ENCODE assay signal across 1 cellular context in genomic region chr7:155619634-155620271, GRCh38.
TF ChIP-seq lines count a peak whose summit lies in the region.

No MANE protein-coding gene starts in this region.

TF ChIP-seq in HepG2, 621 proteins besides CTCF, POLR2A, EP300 and RAD21 (continued from another document and continues in another):
- no peak for TF ChIP-seq SNAI1 (CRISPR knock-in tag; IDR thresholded peaks at IDR 0.05; ENCODE audit: borderline replicate concordance)
- TF ChIP-seq ZNF652 (CRISPR knock-in tag; IDR thresholded peaks at IDR 0.05; ENCODE audit: borderline replicate concordance, low read depth), result no peak
- TF ChIP-seq ZNF383 (CRISPR knock-in tag; IDR thresholded peaks at IDR 0.05; ENCODE audit: borderline replicate concordance), result no peak
- no peak for TF ChIP-seq PHF20 (CRISPR knock-in tag; IDR thresholded peaks at IDR 0.05)
- TF ChIP-seq ZNF672 (CRISPR knock-in tag; IDR thresholded peaks at IDR 0.05), result no peak
- no peak for TF ChIP-seq AKAP8 (CRISPR knock-in tag; IDR thresholded peaks at IDR 0.05)
- no peak for TF ChIP-seq CSRNP2 (CRISPR knock-in tag; conservative IDR thresholded peaks at IDR 0.05; ENCODE audit: low read depth)
- TF ChIP-seq ZNF776 (CRISPR knock-in tag; IDR thresholded peaks at IDR 0.05), result no peak
- TF ChIP-seq ZNF574 (CRISPR knock-in tag; IDR thresholded peaks at IDR 0.05), result no peak; the same call in 1 of the 2 replicates
- TF ChIP-seq SP4 (CRISPR knock-in tag; IDR thresholded peaks at IDR 0.05), result no peak
- no peak for TF ChIP-seq RBM39 (IDR thresholded peaks at IDR 0.05; ENCODE audit: low read depth, low read length, poor library complexity, severe bottlenecking)
- TF ChIP-seq ZFP36L2 (CRISPR knock-in tag; IDR thresholded peaks at IDR 0.05), result no peak
- TF ChIP-seq GATAD1 (CRISPR knock-in tag; IDR thresholded peaks at IDR 0.05), result no peak
- no peak for TF ChIP-seq ZNF33A (CRISPR knock-in tag; IDR thresholded peaks at IDR 0.05; ENCODE audit: borderline replicate concordance)
- 0 out of 4 replicates have a peak, but pooled peaks of 1 of the 2 experiments have one; percentile 23 for TF ChIP-seq NR2F1 (CRISPR knock-in tag; IDR thresholded peaks at IDR 0.05)
- TF ChIP-seq ZNF644 (CRISPR knock-in tag; IDR thresholded peaks at IDR 0.05; ENCODE audit: low read depth), result peak; percentile 27; the same call in 1 of the 2 replicates
- TF ChIP-seq HMGXB4 (CRISPR knock-in tag; IDR thresholded peaks at IDR 0.05; ENCODE audit: borderline replicate concordance in 1 of 2, low read depth in 1 of 2), result no peak
- no peak for TF ChIP-seq ZSCAN9 (CRISPR knock-in tag; IDR thresholded peaks at IDR 0.05; ENCODE audit: borderline replicate concordance)
- no peak for TF ChIP-seq CEBPZ (IDR thresholded peaks at IDR 0.05; ENCODE audit: low read length)
- no peak for TF ChIP-seq ZBED4 (CRISPR knock-in tag; IDR thresholded peaks at IDR 0.05; ENCODE audit: borderline replicate concordance)
- TF ChIP-seq HBP1 (CRISPR knock-in tag; IDR thresholded peaks at IDR 0.05; ENCODE audit: low read depth), result no peak
- no peak for TF ChIP-seq NPAS2 (CRISPR knock-in tag; IDR thresholded peaks at IDR 0.05; ENCODE audit: borderline replicate concordance)
- TF ChIP-seq NFAT5 (CRISPR knock-in tag; IDR thresholded peaks at IDR 0.05), result no peak
- TF ChIP-seq SPEN (CRISPR knock-in tag; IDR thresholded peaks at IDR 0.05; ENCODE audit: low read depth), result no peak
- peak; percentile 91; the same call in 1 of the 2 replicates for TF ChIP-seq ZBTB4 (CRISPR knock-in tag; IDR thresholded peaks at IDR 0.05; ENCODE audit: borderline replicate concordance)
- TF ChIP-seq NFE2L2 (IDR thresholded peaks at IDR 0.05; ENCODE audit: low read length), result no peak
- TF ChIP-seq ZNF576 (CRISPR knock-in tag; IDR thresholded peaks at IDR 0.05), result no peak
- no peak for TF ChIP-seq ZNF10 (CRISPR knock-in tag; IDR thresholded peaks at IDR 0.05; ENCODE audit: borderline replicate concordance, low read depth)
- TF ChIP-seq MBNL3 (CRISPR knock-in tag; conservative IDR thresholded peaks at IDR 0.05), result no peak
- TF ChIP-seq SIN3A (IDR thresholded peaks at IDR 0.05; ENCODE audit: borderline replicate concordance, low read depth, low read length), result no peak
- no peak for TF ChIP-seq ZNF564 (CRISPR knock-in tag; IDR thresholded peaks at IDR 0.05)
